10 cellular contexts compared by ENCODE assay signal in the genomic region with DNA sequence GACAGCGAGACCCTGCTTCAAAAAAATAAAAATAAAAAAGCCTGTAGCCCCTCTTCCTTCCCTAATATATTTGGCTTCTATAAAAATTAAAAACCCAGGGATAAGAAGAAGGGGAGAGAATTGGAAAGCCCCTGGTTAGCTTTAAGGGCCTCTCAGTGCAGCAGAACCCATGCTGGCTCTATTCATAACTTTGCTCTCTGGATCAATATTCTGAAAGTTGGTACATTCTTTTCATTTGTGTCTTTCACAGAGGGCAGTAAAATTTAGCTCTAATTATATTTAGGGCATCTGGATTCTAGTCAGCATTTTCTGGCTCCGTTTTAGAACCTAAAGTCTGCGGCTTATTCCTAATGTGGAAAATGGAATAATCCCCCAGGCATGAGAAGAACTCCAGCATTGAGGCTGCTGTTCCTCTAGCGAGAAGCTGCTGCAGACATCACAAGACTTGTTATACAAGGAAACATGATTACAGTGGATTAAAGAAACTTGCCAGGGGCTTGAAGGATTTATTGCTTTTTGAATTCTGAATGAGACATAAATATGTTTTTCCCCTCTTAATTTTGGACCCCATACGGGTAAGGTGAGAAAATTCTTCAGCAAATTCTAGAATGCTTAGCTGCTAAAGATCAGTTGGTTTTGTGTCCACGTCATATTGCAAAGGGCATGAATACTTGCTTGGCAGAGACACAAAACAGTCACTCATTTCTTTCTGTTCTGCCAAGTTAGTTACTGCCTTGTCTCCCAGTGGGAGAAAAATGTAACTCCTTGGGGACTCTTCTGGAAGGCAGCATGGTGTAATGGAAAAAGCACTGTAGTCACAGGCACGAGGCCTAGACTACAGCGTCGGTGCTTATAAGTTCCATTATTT.
DNase-seq lines count a peak whose midpoint lies in the region; ATAC-seq, FAIRE-seq and TF ChIP-seq lines count a peak whose summit lies in the region.
"Had no signal": no experiment of that assay in that cellular context is flagged by ENCODE, and none has a peak within 500 bp of the region (broad histone marks: within the 10 kb centered on the region; RNA-seq: fewer than 3 reads in every experiment).

No MANE protein-coding gene starts in this region.

- H3K4me3 ChIP-seq in adipocyte (ENCODE audit: low read length): peak overlapping the region; percentile 17
- H3K4me3 ChIP-seq in fibroblast of villous mesenchyme (ENCODE audit: low read depth, low read length): no peak overlapping the region
- H3K4me3 ChIP-seq in ovary: no peak overlapping the region
- no peak overlapping the region for H3K4me3 ChIP-seq in BE2C (ENCODE audit: low read depth, low read length)

- no peak for ATAC-seq in HG03097 (IDR thresholded peaks at IDR 0.05; ENCODE audit: low FRiP score, unreplicated experiment)

- H3K36me3 ChIP-seq in adipocyte (ENCODE audit: control insufficient read depth, insufficient read depth, low read length, severe bottlenecking): peaks cover 10% of the 10 kb centered on the region
- no peaks in the 10 kb centered on the region for H3K36me3 ChIP-seq in ovary
- no peaks in the 10 kb centered on the region for H3K36me3 ChIP-seq in BE2C

- H3K4me1 ChIP-seq in adipocyte (ENCODE audit: control insufficient read depth, insufficient read depth, low read length) (peaks cover 16% of the 10 kb centered on the region), ovary (ENCODE audit: insufficient read depth) (no peaks in the 10 kb centered on the region), BE2C (0 out of 2 replicates have a peak, but pooled peaks cover 3% of the 10 kb centered on the region)

- peak overlapping the region; percentile 5 to 44 for H3K27ac ChIP-seq in ovary

- no peak for TF ChIP-seq POLR2A in ovary (IDR thresholded peaks at IDR 0.05)

- peak overlapping the region; percentile 55 for H3K9ac ChIP-seq in adipocyte (ENCODE audit: low read length)

- WGBS in ovary, 3 donors: 57 to 75% (median 61%) methylated on average over 9 of the region's 9 CpGs

- no peaks in the 10 kb centered on the region for H3K9me3 ChIP-seq in adipocyte (ENCODE audit: control insufficient read depth, low read length)
- H3K9me3 ChIP-seq in ovary: no peaks in the 10 kb centered on the region
- H3K9me3 ChIP-seq in BE2C: no peaks in the 10 kb centered on the region

- no peak for TF ChIP-seq CTCF in fibroblast of villous mesenchyme (IDR thresholded peaks at IDR 0.05; ENCODE audit: insufficient read depth, low read depth, low read length)
- no peak for TF ChIP-seq CTCF in ovary (IDR thresholded peaks at IDR 0.05)
- TF ChIP-seq CTCF in BE2C (IDR thresholded peaks at IDR 0.05; ENCODE audit: low read depth, low read length): no peak

- H3K27me3 ChIP-seq in adipocyte (replicated peaks; ENCODE audit: control insufficient read depth, insufficient read depth, low read length) (no peaks in the 10 kb centered on the region), ovary (no peaks in the 10 kb centered on the region), BE2C (no peaks in the 10 kb centered on the region)

- intact Hi-C loops in ovary (cut with DNase I): no loop called here

- FAIRE-seq in frontal cortex (lab: Jason Lieb, UNC): no peak

- no peak for TF ChIP-seq EP300 in ovary (IDR thresholded peaks at IDR 0.05)

- peak; percentile 42 for DNase-seq in AG08396 (ENCODE audit: low spot score)
- peak; percentile 96 for DNase-seq in adipocyte (ENCODE audit: low read depth)
- DNase-seq in fibroblast of villous mesenchyme (ENCODE audit: low read depth): peak; percentile 88
- no peak for DNase-seq in ovary
- DNase-seq in BE2C: no peak
- no peak for DNase-seq in COR-L47 (lab: John Stamatoyannopoulos, UW)
- DNase-seq in frontal cortex (ENCODE audit: low spot score in 2 of 2): no peak
- DNase-seq: activated CD4-positive, alpha-beta T cell treated with anti-CD3 and anti-CD28 coated beads for 1 hour; CD4-positive, CD25-positive, alpha-beta regulatory T cell had no signal

Comparison
In these comparisons a context has a peak if more than half of its experiments do, and no peak if none do; other contexts are left out.
1. DNase-seq: peak in AG08396 (single experiment), adipocyte (single experiment) and fibroblast of villous mesenchyme (single experiment); none in ovary (0 of 5), BE2C (single experiment), COR-L47 (single experiment) and frontal cortex (0 of 2).